20 cellular contexts compared by ENCODE assay signal in genomic region chr3:120089089-120089488, GRCh38. TPM values are rescaled to one million over a fixed set of nuclear protein-coding genes. Genes with fewer than 3 reads are reported as not detected.
A peak's percentile ranks its signal among the peaks of the same experiment; 100 is the strongest.
DNase-seq lines count a peak whose midpoint lies in the region; ATAC-seq and TF ChIP-seq lines count a peak whose summit lies in the region.
"Had no signal": no experiment of that assay in that cellular context is flagged by ENCODE, and none has a peak within 500 bp of the region (broad histone marks: within the 10 kb centered on the region; RNA-seq: fewer than 3 reads in every experiment).

No MANE protein-coding gene starts in this region.

- no peaks in the 10 kb centered on the region for H3K27me3 Mint-ChIP-seq in effector memory CD8-positive, alpha-beta T cell
- no peaks in the 10 kb centered on the region for H3K27me3 Mint-ChIP-seq in neural crest cell (ENCODE audit: low read depth)

- TF ChIP-seq EP300 in SK-N-SH (IDR thresholded peaks at IDR 0.05; ENCODE audit: borderline replicate concordance in 1 of 2, low read depth in 1 of 2, low read length in 1 of 2) = no peak

- H3K4me3 ChIP-seq in SK-N-SH (ENCODE audit: low read depth in 2 of 2, low read length in 1 of 2) = no peak overlapping the region
- H3K4me3 ChIP-seq: spleen had no signal

- WGBS in SK-N-SH (ENCODE audit: low lambda C conversion rate) = 92% methylated on average over 4 of the region's 4 CpGs

- H3K36me3 Mint-ChIP-seq in effector memory CD8-positive, alpha-beta T cell (ENCODE audit: insufficient read depth) = peaks cover 3% of the 10 kb centered on the region
- H3K36me3 Mint-ChIP-seq in neural crest cell (ENCODE audit: low read depth) = peaks cover 4% of the 10 kb centered on the region

- H3K36me3 ChIP-seq in SK-N-SH (replicated peaks in 1 of 2; ENCODE audit: control insufficient read depth in 1 of 2, insufficient read depth in 2 of 2, low read length in 1 of 2) = peaks cover 2 to 9% of the 10 kb centered on the region in 2 experiments
- H3K36me3 ChIP-seq: heart left ventricle, spleen had no signal

- peaks cover 3% of the 10 kb centered on the region for H3F3A ChIP-seq in SK-N-SH (replicated peaks; ENCODE audit: insufficient read depth)

- peaks cover 95% of the 10 kb centered on the region for H4K20me1 ChIP-seq in SK-N-SH (ENCODE audit: insufficient read depth)

- TF ChIP-seq POLR2A in GM18505 (IDR thresholded peaks at IDR 0.05; ENCODE audit: borderline replicate concordance, extremely low read depth, insufficient read depth, insufficient read length) = no peak

- H3K79me2 ChIP-seq in SK-N-SH (ENCODE audit: insufficient read depth) = peaks cover 95% of the 10 kb centered on the region

- no peaks in the 10 kb centered on the region for H3K9me3 Mint-ChIP-seq in effector memory CD8-positive, alpha-beta T cell
- H3K9me3 Mint-ChIP-seq in neural crest cell = no peaks in the 10 kb centered on the region
- H3K9me3 Mint-ChIP-seq: activated naive CD4-positive, alpha-beta T cell treated with anti-CD3 and anti-CD28 coated beads for 36 hours had no signal

- POLR2A ChIA-PET in SK-N-SH (lab: Yijun Ruan, JAX) = no interaction called here

- TF ChIP-seq RAD21 in SK-N-SH (IDR thresholded peaks at IDR 0.05; ENCODE audit: low read length) = no peak

- no peaks in the 10 kb centered on the region for H3K9me3 ChIP-seq in SK-N-SH
- H3K9me3 ChIP-seq: heart left ventricle, spleen had no signal

- peaks cover 0 to 11% of the 10 kb centered on the region in 2 experiments; a peak in 3 of 4 replicates for H3K4me1 ChIP-seq in SK-N-SH (ENCODE audit: control insufficient read depth in 1 of 2, insufficient read depth in 2 of 2, low read depth in 1 of 2, low read length in 1 of 2)

- no peak overlapping the region for H2AFZ ChIP-seq in SK-N-SH (ENCODE audit: low read depth)

- H3K4me1 Mint-ChIP-seq in effector memory CD8-positive, alpha-beta T cell (ENCODE audit: low read depth in 2 of 2) = peaks cover 15 to 30% of the 10 kb centered on the region in 2 donors
- peaks cover 23% of the 10 kb centered on the region for H3K4me1 Mint-ChIP-seq in neural crest cell

- H3K4me3 Mint-ChIP-seq in effector memory CD8-positive, alpha-beta T cell = peak overlapping the region; percentile 33 to 39
- H3K4me3 Mint-ChIP-seq in neural crest cell = peak overlapping the region; percentile 52
- H3K4me3 Mint-ChIP-seq: activated naive CD4-positive, alpha-beta T cell treated with anti-CD3 and anti-CD28 coated beads for 36 hours had no signal

- H3K4me2 ChIP-seq in SK-N-SH = peak overlapping the region; percentile 19

- TF ChIP-seq CTCF in SK-N-SH (IDR thresholded peaks at IDR 0.05) (no peak), neural crest cell (conservative IDR thresholded peaks at IDR 0.05) (no peak)

- H3K9ac ChIP-seq in SK-N-SH = no peak overlapping the region

- DNase-seq in SK-N-SH (no peak), NAMALWA (ENCODE audit: low spot score) (peak; percentile 9), neural crest cell (ENCODE audit: low read depth, low spot score) (no peak)
- DNase-seq in effector memory CD8-positive, alpha-beta T cell = no peak
- DNase-seq in activated CD4-positive, alpha-beta T cell treated with anti-CD3 and anti-CD28 coated beads for 4 hours = no peak
- DNase-seq: activated naive CD4-positive, alpha-beta T cell treated with anti-CD3 and anti-CD28 coated beads for 36 hours; central memory CD4-positive, alpha-beta T cell; COR-L47; HCEC 1CT; heart left ventricle; left colon; NCI-H2029 treated with DMSO at 0.1 percent for 48 hours; NCI-H69; spleen had no signal

- CTCF ChIA-PET in SK-N-SH (lab: Yijun Ruan, JAX) = interaction anchor here (1.7 kb wide), 1 partner anchor 197 kb away, joined by 5 read pairs; no protein-coding TSS in a partner anchor

- no peaks in the 10 kb centered on the region for H3K9me2 ChIP-seq in SK-N-SH

- H3K27ac Mint-ChIP-seq in effector memory CD8-positive, alpha-beta T cell = peak overlapping the region in 1 of 2 donors; percentile 82
- no peak overlapping the region for H3K27ac Mint-ChIP-seq in neural crest cell (ENCODE audit: unreplicated experiment)
- H3K27ac Mint-ChIP-seq: activated naive CD4-positive, alpha-beta T cell treated with anti-CD3 and anti-CD28 coated beads for 36 hours had no signal

- H3K27ac ChIP-seq in SK-N-SH (ENCODE audit: low read depth in 2 of 2, low read length in 1 of 2) = no peak overlapping the region
- H3K27ac ChIP-seq: epithelial cell of prostate, heart left ventricle, HL-60, spleen had no signal

- no peaks in the 10 kb centered on the region for H3K27me3 ChIP-seq in SK-N-SH (ENCODE audit: insufficient read depth)
- H3K27me3 ChIP-seq: heart left ventricle, spleen had no signal

- no peak for ATAC-seq in SK-N-SH treated with all-trans-retinoic acid at 6 μM for 48 hours
- no peak for ATAC-seq in effector memory CD8-positive, alpha-beta T cell (replicated peaks)
- ATAC-seq in HG02870 (IDR thresholded peaks at IDR 0.05; ENCODE audit: unreplicated experiment) = no peak
- ATAC-seq in GM18505 (IDR thresholded peaks at IDR 0.05; ENCODE audit: unreplicated experiment) = no peak
- ATAC-seq: heart left ventricle, left colon, Right ventricle myocardium inferior had no signal

TF ChIP-seq in SK-N-SH, 30 proteins besides CTCF, POLR2A, EP300 and RAD21:
- TF ChIP-seq RFX5 (IDR thresholded peaks at IDR 0.05; ENCODE audit: low read length) (no peak), ELF1 (IDR thresholded peaks at IDR 0.05) (no peak), USF1 (IDR thresholded peaks at IDR 0.05; ENCODE audit: borderline replicate concordance, low read depth) (no peak), NFIC (IDR thresholded peaks at IDR 0.05; ENCODE audit: borderline replicate concordance) (no peak), GABPA (IDR thresholded peaks at IDR 0.05; ENCODE audit: low read depth) (no peak), GATA2 (CRISPR knock-in tag; IDR thresholded peaks at IDR 0.05) (no peak), CHD2 (IDR thresholded peaks at IDR 0.05; ENCODE audit: low read length, partially characterized antibody) (no peak), MEF2A (IDR thresholded peaks at IDR 0.05; ENCODE audit: borderline replicate concordance, low read depth) (no peak), IRF3 (IDR thresholded peaks at IDR 0.05; ENCODE audit: low read depth, low read length) (no peak), FOXM1 (IDR thresholded peaks at IDR 0.05; ENCODE audit: low read depth) (no peak), SMC3 (IDR thresholded peaks at IDR 0.05; ENCODE audit: low read depth, low read length) (no peak), MXI1 (IDR thresholded peaks at IDR 0.05; ENCODE audit: low read depth, low read length) (no peak), TCF12 (IDR thresholded peaks at IDR 0.05) (no peak)

TF ChIP-seq in SK-N-SH treated with all-trans-retinoic acid at 6 μM for 48 hours, 23 proteins besides CTCF, POLR2A, EP300 and RAD21:
- no peak for TF ChIP-seq ZFP3 (CRISPR knock-in tag; IDR thresholded peaks at IDR 0.05)
- TF ChIP-seq CSRNP3 (CRISPR knock-in tag; IDR thresholded peaks at IDR 0.05) = no peak
- no peak for TF ChIP-seq CREB5 (CRISPR knock-in tag; IDR thresholded peaks at IDR 0.05; ENCODE audit: low read depth)
- no peak for TF ChIP-seq ZNF70 (CRISPR knock-in tag; IDR thresholded peaks at IDR 0.05)
- TF ChIP-seq OSR1 (CRISPR knock-in tag; IDR thresholded peaks at IDR 0.05) = no peak
- TF ChIP-seq ESRRG (CRISPR knock-in tag; IDR thresholded peaks at IDR 0.05) = no peak
- no peak for TF ChIP-seq SNAI2 (CRISPR knock-in tag; IDR thresholded peaks at IDR 0.05)
- no peak for TF ChIP-seq RARB (CRISPR knock-in tag; IDR thresholded peaks at IDR 0.05)
- TF ChIP-seq ZNF8 (CRISPR knock-in tag; IDR thresholded peaks at IDR 0.05) = no peak
- TF ChIP-seq GLIS3 (CRISPR knock-in tag; IDR thresholded peaks at IDR 0.05) = no peak

RNA-seq across cellular contexts. Expression of gene GSK3B, which starts 5.2 kb away (rescaled TPM):
- 15.9 and 19.7 TPM in 2 replicates for polyA plus RNA-seq in SK-N-SH (2012; rRNA removed)
- 21.3 TPM in 2 replicates for polyA plus RNA-seq in SK-N-SH (2012; cell fraction: cytosol; rRNA removed)
- 6.5 and 14.0 TPM in 2 replicates for polyA plus RNA-seq in SK-N-SH (2012; cell fraction: nucleus; rRNA removed)
- 81.5 and 84.2 TPM in 2 replicates for total RNA-seq in neural crest cell
